In the genomic region with DNA sequence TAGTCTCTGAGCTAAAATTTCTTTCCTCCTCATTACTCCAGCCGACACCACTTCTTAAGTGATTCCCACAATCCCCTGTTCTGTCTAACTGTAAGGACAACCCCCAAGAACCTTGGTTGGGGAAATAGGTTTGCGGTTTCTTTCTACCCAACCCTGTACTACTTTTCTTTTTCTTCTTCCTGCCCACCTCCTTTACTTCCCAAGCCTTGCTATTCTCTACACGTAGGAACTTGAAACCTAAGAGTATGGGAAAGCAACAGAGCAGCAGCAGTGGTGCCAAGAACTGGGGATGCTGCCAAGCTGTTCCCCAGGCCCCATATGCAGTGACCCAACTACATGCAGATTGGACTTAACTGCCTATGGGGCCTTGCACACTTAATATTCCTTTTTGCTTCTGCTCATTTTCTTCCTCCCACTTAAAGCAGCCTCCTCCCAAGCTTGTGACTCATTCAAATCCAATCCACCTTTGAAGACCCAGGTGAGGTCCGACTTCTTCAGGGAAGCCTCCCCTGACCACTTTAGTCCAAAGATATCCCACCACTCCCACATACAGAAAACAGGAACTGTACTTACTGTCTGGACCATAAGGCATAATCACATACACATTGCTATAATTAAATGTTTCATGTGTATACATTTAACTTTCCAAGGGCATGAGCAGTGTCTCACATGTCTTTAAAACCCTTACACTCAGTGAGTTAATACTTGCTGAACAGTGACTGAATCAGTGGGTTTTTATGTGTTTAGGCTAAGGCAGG, we compare ENCODE assay signal across 8 cellular contexts. TPM values are rescaled to one million over a fixed set of nuclear protein-coding genes. Genes with fewer than 3 reads are reported as not detected.
DNase-seq lines count a peak whose midpoint lies in the region; ATAC-seq, FAIRE-seq and TF ChIP-seq lines count a peak whose summit lies in the region.

No MANE protein-coding gene starts in this region.

- H3K4me1 ChIP-seq in SJCRH30: no peaks in the 10 kb centered on the region; the same call in 1 of the 2 replicates

- H3K4me3 Mint-ChIP-seq in stimulated activated effector memory CD8-positive, alpha-beta T cell treated with anti-CD3 and anti-CD28 coated beads, Interleukin-12 subunit alpha, Interleukin-12 subunit beta, amount 100 ng/mL, for 72 hours: peak overlapping the region; percentile 76

- no peak overlapping the region for H3K27ac ChIP-seq in SJCRH30

- peaks cover 52% of the 10 kb centered on the region for H3K36me3 Mint-ChIP-seq in stimulated activated effector memory CD8-positive, alpha-beta T cell treated with anti-CD3 and anti-CD28 coated beads, Interleukin-12 subunit alpha, Interleukin-12 subunit beta, amount 100 ng/mL, for 72 hours

- no peak for ATAC-seq in stimulated activated effector memory CD8-positive, alpha-beta T cell treated with anti-CD3 and anti-CD28 coated beads, Interleukin-12 subunit alpha, Interleukin-12 subunit beta, amount 100 ng/mL, for 72 hours
- no peak for ATAC-seq in GM18861 (IDR thresholded peaks at IDR 0.05; ENCODE audit: unreplicated experiment)

- peak overlapping the region; percentile 89 for H3K4me3 ChIP-seq in SJCRH30
- H3K4me3 ChIP-seq in fibroblast of mammary gland (ENCODE audit: control insufficient read depth, low read depth, low read length): peak overlapping the region; percentile 54

- H3K9me3 ChIP-seq in SJCRH30 (replicated peaks): no peaks in the 10 kb centered on the region

- H3K27me3 ChIP-seq in SJCRH30: no peaks in the 10 kb centered on the region

- peak; percentile 2 for DNase-seq in NCI-H510A treated with DMSO at 0.1 percent for 48 hours (lab: John Stamatoyannopoulos, UW)
- DNase-seq in NCI-H510A (lab: John Stamatoyannopoulos, UW): no peak
- DNase-seq in SJCRH30: peak in 1 of 2 experiments; percentile 2
- peak; percentile 16 for DNase-seq in fibroblast of mammary gland (ENCODE audit: low read depth)
- DNase-seq in stimulated activated effector memory CD8-positive, alpha-beta T cell treated with anti-CD3 and anti-CD28 coated beads, Interleukin-12 subunit alpha, Interleukin-12 subunit beta, amount 100 ng/mL, for 72 hours (ENCODE audit: low spot score in 2 of 2): no peak
- DNase-seq in D721Med (ENCODE audit: insufficient read length, low spot score): no peak
- no peak for DNase-seq in posterior vena cava (ENCODE audit: low spot score)

- intact Hi-C loops in posterior vena cava (cut with DNase I): no loop called here

- peak overlapping the region; percentile 67 for H3K27ac Mint-ChIP-seq in stimulated activated effector memory CD8-positive, alpha-beta T cell treated with anti-CD3 and anti-CD28 coated beads, Interleukin-12 subunit alpha, Interleukin-12 subunit beta, amount 100 ng/mL, for 72 hours

- H3K9me3 Mint-ChIP-seq in stimulated activated effector memory CD8-positive, alpha-beta T cell treated with anti-CD3 and anti-CD28 coated beads, Interleukin-12 subunit alpha, Interleukin-12 subunit beta, amount 100 ng/mL, for 72 hours: no peaks in the 10 kb centered on the region

- no peaks in the 10 kb centered on the region for H3K36me3 ChIP-seq in SJCRH30

- FAIRE-seq in D721Med (lab: Jason Lieb, UNC): no peak

- peaks cover 58% of the 10 kb centered on the region for H3K4me1 Mint-ChIP-seq in stimulated activated effector memory CD8-positive, alpha-beta T cell treated with anti-CD3 and anti-CD28 coated beads, Interleukin-12 subunit alpha, Interleukin-12 subunit beta, amount 100 ng/mL, for 72 hours

- no peak for TF ChIP-seq CTCF in fibroblast of mammary gland (conservative IDR thresholded peaks at IDR 0.05; ENCODE audit: control insufficient read depth, insufficient read depth, low read depth, low read length)
- no peak for TF ChIP-seq CTCF in D721Med (IDR thresholded peaks at IDR 0.05; ENCODE audit: insufficient read depth, missing control alignments)

RNA-seq across cellular contexts. Expression of a gene that starts 1.7 kb away (rescaled TPM):
- total RNA-seq in SJCRH30 (2014; rRNA removed; shearing (Covaris generic)): 4.2 and 4.6 TPM in 2 replicates
- total RNA-seq in posterior vena cava: 1 to 10 TPM; 8.6 to 9.1 TPM

Comparison
In these comparisons a context has a peak if more than half of its experiments do, and no peak if none do; other contexts are left out.
1. DNase-seq: peak in NCI-H510A treated with DMSO at 0.1 percent for 48 hours (single experiment) and fibroblast of mammary gland (single experiment); none in NCI-H510A (single experiment), stimulated activated effector memory CD8-positive, alpha-beta T cell treated with anti-CD3 and anti-CD28 coated beads, Interleukin-12 subunit alpha, Interleukin-12 subunit beta, amount 100 ng/mL, for 72 hours (0 of 2), D721Med (single experiment) and posterior vena cava (single experiment).